1 cellular context compared by ENCODE assay signal in the genomic region with DNA sequence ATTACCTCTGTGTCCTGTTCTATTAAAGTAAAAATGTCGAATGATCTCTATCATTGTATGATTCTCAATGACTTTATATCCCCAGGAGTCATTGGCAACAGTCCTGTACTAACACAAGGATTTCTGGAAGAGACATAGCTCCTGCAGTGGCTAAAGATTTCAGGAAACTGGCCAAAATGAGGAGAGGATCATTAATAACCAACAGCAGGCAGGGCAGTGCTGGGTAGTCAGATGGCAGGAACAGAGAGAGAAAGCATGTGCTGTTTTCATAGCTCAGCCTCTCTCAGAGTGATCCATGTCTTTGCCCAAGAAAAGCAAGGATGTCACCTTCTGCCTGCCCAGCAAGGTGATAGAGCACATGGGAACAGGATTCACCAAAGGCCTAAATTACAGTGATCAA.
TF ChIP-seq lines count a peak whose summit lies in the region.

No MANE protein-coding gene starts in this region.

TF ChIP-seq in SK-N-SH, 30 proteins besides CTCF, POLR2A, EP300 and RAD21 (continued from another document):
- TF ChIP-seq, protein P1, sequence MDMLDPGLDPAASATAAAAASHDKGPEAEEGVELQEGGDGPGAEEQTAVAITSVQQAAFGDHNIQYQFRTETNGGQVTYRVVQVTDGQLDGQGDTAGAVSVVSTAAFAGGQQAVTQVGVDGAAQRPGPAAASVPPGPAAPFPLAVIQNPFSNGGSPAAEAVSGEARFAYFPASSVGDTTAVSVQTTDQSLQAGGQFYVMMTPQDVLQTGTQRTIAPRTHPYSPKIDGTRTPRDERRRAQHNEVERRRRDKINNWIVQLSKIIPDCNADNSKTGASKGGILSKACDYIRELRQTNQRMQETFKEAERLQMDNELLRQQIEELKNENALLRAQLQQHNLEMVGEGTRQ (IDR thresholded peaks at IDR 0.05; ENCODE audit: borderline replicate concordance, low read depth, low read length): no peak
- TF ChIP-seq, protein P2, sequence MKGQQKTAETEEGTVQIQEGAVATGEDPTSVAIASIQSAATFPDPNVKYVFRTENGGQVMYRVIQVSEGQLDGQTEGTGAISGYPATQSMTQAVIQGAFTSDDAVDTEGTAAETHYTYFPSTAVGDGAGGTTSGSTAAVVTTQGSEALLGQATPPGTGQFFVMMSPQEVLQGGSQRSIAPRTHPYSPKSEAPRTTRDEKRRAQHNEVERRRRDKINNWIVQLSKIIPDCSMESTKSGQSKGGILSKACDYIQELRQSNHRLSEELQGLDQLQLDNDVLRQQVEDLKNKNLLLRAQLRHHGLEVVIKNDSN (IDR thresholded peaks at IDR 0.05; ENCODE audit: borderline replicate concordance, low read depth): no peak
- TF ChIP-seq, protein P3, sequence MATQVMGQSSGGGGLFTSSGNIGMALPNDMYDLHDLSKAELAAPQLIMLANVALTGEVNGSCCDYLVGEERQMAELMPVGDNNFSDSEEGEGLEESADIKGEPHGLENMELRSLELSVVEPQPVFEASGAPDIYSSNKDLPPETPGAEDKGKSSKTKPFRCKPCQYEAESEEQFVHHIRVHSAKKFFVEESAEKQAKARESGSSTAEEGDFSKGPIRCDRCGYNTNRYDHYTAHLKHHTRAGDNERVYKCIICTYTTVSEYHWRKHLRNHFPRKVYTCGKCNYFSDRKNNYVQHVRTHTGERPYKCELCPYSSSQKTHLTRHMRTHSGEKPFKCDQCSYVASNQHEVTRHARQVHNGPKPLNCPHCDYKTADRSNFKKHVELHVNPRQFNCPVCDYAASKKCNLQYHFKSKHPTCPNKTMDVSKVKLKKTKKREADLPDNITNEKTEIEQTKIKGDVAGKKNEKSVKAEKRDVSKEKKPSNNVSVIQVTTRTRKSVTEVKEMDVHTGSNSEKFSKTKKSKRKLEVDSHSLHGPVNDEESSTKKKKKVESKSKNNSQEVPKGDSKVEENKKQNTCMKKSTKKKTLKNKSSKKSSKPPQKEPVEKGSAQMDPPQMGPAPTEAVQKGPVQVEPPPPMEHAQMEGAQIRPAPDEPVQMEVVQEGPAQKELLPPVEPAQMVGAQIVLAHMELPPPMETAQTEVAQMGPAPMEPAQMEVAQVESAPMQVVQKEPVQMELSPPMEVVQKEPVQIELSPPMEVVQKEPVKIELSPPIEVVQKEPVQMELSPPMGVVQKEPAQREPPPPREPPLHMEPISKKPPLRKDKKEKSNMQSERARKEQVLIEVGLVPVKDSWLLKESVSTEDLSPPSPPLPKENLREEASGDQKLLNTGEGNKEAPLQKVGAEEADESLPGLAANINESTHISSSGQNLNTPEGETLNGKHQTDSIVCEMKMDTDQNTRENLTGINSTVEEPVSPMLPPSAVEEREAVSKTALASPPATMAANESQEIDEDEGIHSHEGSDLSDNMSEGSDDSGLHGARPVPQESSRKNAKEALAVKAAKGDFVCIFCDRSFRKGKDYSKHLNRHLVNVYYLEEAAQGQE (IDR thresholded peaks at IDR 0.05; ENCODE audit: low read depth, low read length): no peak
